7 cellular contexts compared by ENCODE assay signal in the genomic region with DNA sequence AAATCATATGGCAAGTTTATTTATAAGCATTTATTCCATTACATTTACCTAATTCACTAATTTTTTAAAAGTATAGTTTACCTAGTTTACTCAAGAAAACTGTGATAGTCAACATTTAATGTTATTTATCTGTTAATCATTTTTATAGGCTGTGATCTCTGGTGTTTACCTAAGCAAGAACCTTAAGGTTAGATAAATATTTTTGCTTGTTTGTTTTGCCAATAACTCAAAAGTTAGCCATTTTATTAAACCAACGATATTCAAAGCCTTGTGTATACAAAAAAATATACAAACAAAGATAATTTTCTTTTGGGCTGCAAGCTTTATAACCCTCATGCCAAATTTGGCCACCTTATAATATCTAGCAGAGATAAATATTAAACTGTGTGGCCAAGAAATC.
"Had no signal": no experiment of that assay in that cellular context is flagged by ENCODE, and none has a peak within 500 bp of the region (broad histone marks: within the 10 kb centered on the region; RNA-seq: fewer than 3 reads in every experiment).

No MANE protein-coding gene starts in this region.

- H3K4me3 ChIP-seq: K562 had no signal

- H3K4me2 ChIP-seq: KMS-11 had no signal

- H3K27ac ChIP-seq: HL-60, KMS-11 had no signal

- FAIRE-seq: HTR-8/SVneo, K562 had no signal

- ATAC-seq: K562 had no signal

- DNase-seq: IMR-90, KBM-7, KG1 had no signal

- H3K9ac ChIP-seq: KMS-11 had no signal
